In the genomic region with DNA sequence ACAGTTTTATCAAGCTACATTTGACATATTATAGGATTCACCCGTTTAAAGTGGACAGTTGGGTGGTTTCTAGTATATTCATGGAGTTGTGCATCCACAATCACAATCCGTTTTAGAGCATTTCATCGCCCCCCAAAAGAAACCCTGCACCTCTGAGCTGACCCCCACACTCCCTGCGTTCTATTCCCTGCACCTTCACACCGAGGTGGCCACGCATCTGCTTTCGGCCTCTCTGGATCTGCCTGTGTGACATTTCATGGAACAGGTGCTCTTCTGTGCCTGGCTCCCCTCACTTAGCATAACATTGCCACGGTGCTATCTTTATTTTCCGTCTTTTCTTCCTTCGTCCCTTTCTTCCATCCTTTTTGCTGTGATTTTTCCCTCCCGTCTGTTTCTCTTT, we compare ENCODE assay signal across 24 cellular contexts. TPM values are rescaled to one million over a fixed set of nuclear protein-coding genes. Genes with fewer than 3 reads are reported as not detected.
DNase-seq lines count a peak whose midpoint lies in the region; ATAC-seq and TF ChIP-seq lines count a peak whose summit lies in the region.
"Had no signal": no experiment of that assay in that cellular context is flagged by ENCODE, and none has a peak within 500 bp of the region (broad histone marks: within the 10 kb centered on the region; RNA-seq: fewer than 3 reads in every experiment).

No MANE protein-coding gene starts in this region.

- no peaks in the 10 kb centered on the region for H3K36me3 ChIP-seq in right atrium auricular region
- peaks cover 0 to 30% (median 7%) of the 10 kb centered on the region in 3 experiments for H3K36me3 ChIP-seq in naive thymus-derived CD4-positive, alpha-beta T cell (ENCODE audit: control insufficient read depth in 2 of 3, insufficient read depth in 3 of 3, low read length in 3 of 3)
- no peaks in the 10 kb centered on the region for H3K36me3 ChIP-seq in testis (ENCODE audit: low read depth, missing control alignments)
- H3K36me3 ChIP-seq: gastrocnemius medialis, HAP-1, prostate gland, tibial artery had no signal

- peaks cover 26% of the 10 kb centered on the region for H3K36me3 Mint-ChIP-seq in activated naive CD8-positive, alpha-beta T cell treated with anti-CD3 and anti-CD28 coated beads for 36 hours
- H3K36me3 Mint-ChIP-seq in naive thymus-derived CD4-positive, alpha-beta T cell: peaks cover 0 to 21% (median 15%) of the 10 kb centered on the region in 5 donors
- H3K36me3 Mint-ChIP-seq: natural killer cell had no signal

- H3K27me3 ChIP-seq in right atrium auricular region (no peaks in the 10 kb centered on the region), testis (no peaks in the 10 kb centered on the region)
- H3K27me3 ChIP-seq in naive thymus-derived CD4-positive, alpha-beta T cell (ENCODE audit: control insufficient read depth in 2 of 2, insufficient read depth in 2 of 2, low read length in 2 of 2): no peaks in the 10 kb centered on the region
- H3K27me3 ChIP-seq: gastrocnemius medialis, tibial artery had no signal

- no peak overlapping the region for H3K4me3 Mint-ChIP-seq in activated naive CD8-positive, alpha-beta T cell treated with anti-CD3 and anti-CD28 coated beads for 36 hours
- peak overlapping the region in 7 of 10 donors; percentile 36 to 78 (median 54) for H3K4me3 Mint-ChIP-seq in naive thymus-derived CD4-positive, alpha-beta T cell
- H3K4me3 Mint-ChIP-seq: natural killer cell had no signal

- H3K9me3 Mint-ChIP-seq in activated naive CD8-positive, alpha-beta T cell treated with anti-CD3 and anti-CD28 coated beads for 36 hours: no peaks in the 10 kb centered on the region
- H3K9me3 Mint-ChIP-seq in naive thymus-derived CD4-positive, alpha-beta T cell: no peaks in the 10 kb centered on the region
- H3K9me3 Mint-ChIP-seq: activated T-cell treated with anti-CD3 and anti-CD28 coated beads, Interleukin-2, amount 50 U/mL, for 72 hours; natural killer cell had no signal

- DNase-seq in right atrium auricular region (ENCODE audit: low spot score) (no peak), cardiac septum (ENCODE audit: low spot score) (no peak), testis (no peak), NCI-H226 (no peak)
- DNase-seq in activated naive CD8-positive, alpha-beta T cell treated with anti-CD3 and anti-CD28 coated beads for 36 hours: no peak
- no peak for DNase-seq in naive thymus-derived CD4-positive, alpha-beta T cell
- DNase-seq in activated effector memory CD4-positive, alpha-beta T cell treated with Interleukin-2 at 50 U/mL for 16 hours: no peak
- DNase-seq: activated CD8-positive, alpha-beta memory T cell treated with anti-CD3 and anti-CD28 coated beads for 24 hours; activated T-cell treated with anti-CD3 and anti-CD28 coated beads, Interleukin-2, amount 50 U/mL, for 72 hours; Caco-2; central memory CD4-positive, alpha-beta T cell; effector CD4-positive, alpha-beta T cell; Karpas-422; mesenchymal stem cell; natural killer cell; NCI-H2081; NCI-H446 treated with DMSO at 0.1 percent for 48 hours had no signal

- H3K27me3 Mint-ChIP-seq in activated naive CD8-positive, alpha-beta T cell treated with anti-CD3 and anti-CD28 coated beads for 36 hours: no peaks in the 10 kb centered on the region
- H3K27me3 Mint-ChIP-seq in naive thymus-derived CD4-positive, alpha-beta T cell: no peaks in the 10 kb centered on the region

- H3K27ac ChIP-seq in right atrium auricular region (peak overlapping the region; percentile 47 to 75), testis (no peak overlapping the region)
- H3K27ac ChIP-seq in naive thymus-derived CD4-positive, alpha-beta T cell (ENCODE audit: low read depth, low read length): no peak overlapping the region
- H3K27ac ChIP-seq: gastrocnemius medialis had no signal

- POLR2A ChIA-PET in naive thymus-derived CD4-positive, alpha-beta T cell (lab: Charles Lee): interaction anchor here (0.9 kb wide), 2 partner anchors 9 to 34 kb away, joined by 3 to 4 read pairs; no protein-coding TSS in a partner anchor

- no peak for ATAC-seq in naive thymus-derived CD4-positive, alpha-beta T cell
- ATAC-seq in GM19463 (IDR thresholded peaks at IDR 0.05; ENCODE audit: unreplicated experiment): no peak
- ATAC-seq: esophagus mucosa, gastrocnemius medialis, Panc1 had no signal

- TF ChIP-seq CTCF in right atrium auricular region (IDR thresholded peaks at IDR 0.05) (no peak), testis (IDR thresholded peaks at IDR 0.05) (no peak)

- WGBS in testis, 2 donors: 87 to 89% methylated on average over 11 of the region's 11 CpGs

- H3K4me1 Mint-ChIP-seq in activated naive CD8-positive, alpha-beta T cell treated with anti-CD3 and anti-CD28 coated beads for 36 hours: peaks cover 45% of the 10 kb centered on the region
- peaks cover 41 to 80% (median 67%) of the 10 kb centered on the region in 7 donors for H3K4me1 Mint-ChIP-seq in naive thymus-derived CD4-positive, alpha-beta T cell

- no peak for TF ChIP-seq POLR2A in testis (IDR thresholded peaks at IDR 0.05)

- peaks cover 0 to 76% of the 10 kb centered on the region in 2 donors for H3K4me1 ChIP-seq in right atrium auricular region
- H3K4me1 ChIP-seq in naive thymus-derived CD4-positive, alpha-beta T cell (ENCODE audit: control insufficient read depth in 2 of 2, insufficient read depth in 2 of 2, low read length in 2 of 2): peaks cover 0 to 18% of the 10 kb centered on the region in 2 donors
- H3K4me1 ChIP-seq in testis: peaks cover 7% of the 10 kb centered on the region
- H3K4me1 ChIP-seq: Caco-2, prostate gland had no signal

- CTCF ChIA-PET in naive thymus-derived CD4-positive, alpha-beta T cell (lab: Charles Lee): interaction anchor here (1.2 to 10.9 kb wide), 4 partner anchors 8 to 200 kb away, joined by 3 to 153 read pairs (median 4); no protein-coding TSS in a partner anchor

- H3K9me3 ChIP-seq in right atrium auricular region: no peaks in the 10 kb centered on the region
- no peaks in the 10 kb centered on the region for H3K9me3 ChIP-seq in naive thymus-derived CD4-positive, alpha-beta T cell (ENCODE audit: control insufficient read depth in 2 of 3, low read length in 3 of 3)
- H3K9me3 ChIP-seq in testis: no peaks in the 10 kb centered on the region
- H3K9me3 ChIP-seq: Caco-2, gastrocnemius medialis, HAP-1, prostate gland, tibial artery had no signal

- H3K27ac Mint-ChIP-seq in activated naive CD8-positive, alpha-beta T cell treated with anti-CD3 and anti-CD28 coated beads for 36 hours: peak overlapping the region; percentile 78
- peak overlapping the region; percentile 31 to 92 (median 84) for H3K27ac Mint-ChIP-seq in naive thymus-derived CD4-positive, alpha-beta T cell
- H3K27ac Mint-ChIP-seq: activated T-cell treated with anti-CD3 and anti-CD28 coated beads, Interleukin-2, amount 50 U/mL, for 72 hours; natural killer cell had no signal

- intact Hi-C loops in cardiac septum (cut with DNase I) (no loop called here), testis (cut with DNase I; ENCODE audit: low total_unique reads) (no loop called here)
- intact Hi-C loops in naive thymus-derived CD4-positive, alpha-beta T cell (cut with micrococcal nuclease): no loop called here

- H3K4me3 ChIP-seq in right atrium auricular region: no peak overlapping the region
- no peak overlapping the region for H3K4me3 ChIP-seq in naive thymus-derived CD4-positive, alpha-beta T cell (ENCODE audit: low read length)
- H3K4me3 ChIP-seq in testis: no peak overlapping the region
- H3K4me3 ChIP-seq: gastrocnemius medialis, HAP-1, prostate gland, tibial artery had no signal

RNA-seq across cellular contexts. Expression of gene HRH2, which starts 32.7 kb away (rescaled TPM):
- 10 to 100 TPM in 1 of 2 donors, 1 to 10 TPM in 1; 8.0 to 18.9 TPM for total RNA-seq in right atrium auricular region
- total RNA-seq in cardiac septum: 60.1 TPM
- 10 to 100 TPM; 40.2 to 41.2 TPM for total RNA-seq in activated naive CD8-positive, alpha-beta T cell treated with anti-CD3 and anti-CD28 coated beads for 36 hours
- total RNA-seq in naive thymus-derived CD4-positive, alpha-beta T cell: 10 to 100 TPM in 3 of 5 experiments, 1 to 10 TPM in 2; 5.6 to 26.3 (median 12.9) TPM
- polyA plus RNA-seq in naive thymus-derived CD4-positive, alpha-beta T cell: 1 to 10 TPM; 5.0 to 8.0 TPM
- total RNA-seq in testis: 1 to 10 TPM in 1 of 2 donors, under 1 TPM in 1; 0.47 to 1.4 TPM
- 1.3 TPM for polyA plus RNA-seq in testis (ENCODE audit: insufficient read depth, low read depth, low replicate concordance)
- total RNA-seq: Caco-2 had no signal

Comparison
In these comparisons a context has a peak if more than half of its experiments do, and no peak if none do; other contexts are left out.
1. H3K27ac ChIP-seq: peak in right atrium auricular region (2 of 2); none in naive thymus-derived CD4-positive, alpha-beta T cell (single experiment) and testis (0 of 2).